25 cellular contexts compared by ENCODE assay signal in genomic region chrX:138708268-138708667, GRCh38. TPM values are rescaled to one million over a fixed set of nuclear protein-coding genes. Genes with fewer than 3 reads are reported as not detected.
"Had no signal": no experiment of that assay in that cellular context is flagged by ENCODE, and none has a peak within 500 bp of the region (broad histone marks: within the 10 kb centered on the region; RNA-seq: fewer than 3 reads in every experiment).

No MANE protein-coding gene starts in this region.

- H3K36me3 ChIP-seq: breast epithelium had no signal

- H2AFZ ChIP-seq: PC-9 had no signal

- H3K27ac ChIP-seq: breast epithelium, PC-9 had no signal

- H3K36me3 Mint-ChIP-seq: activated CD4-positive, alpha-beta memory T cell treated with anti-CD3 and anti-CD28 coated beads for 36 hours; activated naive CD4-positive, alpha-beta T cell treated with anti-CD3 and anti-CD28 coated beads, Interleukin-2, amount 10 ng/mL, durations not matched to agents 7 days and 5 days; activated naive CD8-positive, alpha-beta T cell treated with anti-CD3 and anti-CD28 coated beads for 36 hours; IgD-negative memory B cell had no signal

- H3K4me3 Mint-ChIP-seq: activated B cell treated with CpG ODN at 0.5 μM for 24 hours; activated CD4-positive, alpha-beta memory T cell treated with anti-CD3 and anti-CD28 coated beads for 36 hours; activated CD4-positive, alpha-beta T cell treated with anti-CD3 and anti-CD28 coated beads, Interleukin-2, amount 10 ng/mL, durations not matched to agents 7 days and 5 days; activated naive CD4-positive, alpha-beta T cell treated with anti-CD3 and anti-CD28 coated beads, Interleukin-2, amount 10 ng/mL, durations not matched to agents 7 days and 5 days; activated naive CD8-positive, alpha-beta T cell treated with anti-CD3 and anti-CD28 coated beads for 36 hours; activated T-cell treated with anti-CD3 and anti-CD28 coated beads, Interleukin-2, amount 50 U/mL, for 72 hours; IgD-negative memory B cell; T-helper 17 cell had no signal

- H3K4me1 ChIP-seq: breast epithelium had no signal

- H3K9me3 ChIP-seq: breast epithelium had no signal

- DNase-seq: activated B cell treated with CpG ODN at 0.5 μM for 24 hours; activated CD4-positive, alpha-beta memory T cell treated with anti-CD3 and anti-CD28 coated beads for 36 hours; activated CD4-positive, alpha-beta T cell treated with anti-CD3 and anti-CD28 coated beads for 1 hour; activated CD4-positive, alpha-beta T cell treated with anti-CD3 and anti-CD28 coated beads, Interleukin-2, amount 10 ng/mL, durations not matched to agents 7 days and 5 days; activated CD8-positive, alpha-beta memory T cell treated with anti-CD3 and anti-CD28 coated beads for 24 hours; activated gamma-delta T cell treated with Interleukin-2 at 50 U/mL for 16 hours; activated naive CD4-positive, alpha-beta T cell treated with anti-CD3 and anti-CD28 coated beads, Interleukin-2, amount 10 ng/mL, durations not matched to agents 7 days and 5 days; activated naive CD8-positive, alpha-beta T cell treated with anti-CD3 and anti-CD28 coated beads for 36 hours; activated T-cell treated with anti-CD3 and anti-CD28 coated beads for 4 hours; activated T-cell treated with anti-CD3 and anti-CD28 coated beads, Interleukin-2, amount 50 U/mL, for 72 hours; central memory CD4-positive, alpha-beta T cell; MM.1S; NCI-H1105; NCI-H1436; NCI-H1694 treated with DMSO at 0.1 percent for 48 hours; NCI-H2029 treated with DMSO at 0.1 percent for 48 hours; NCI-H446; NCI-H524; PC-9; SIG-M5; T-helper 17 cell; T-helper 9 cell had no signal

- H3K27ac Mint-ChIP-seq: activated B cell treated with CpG ODN at 0.5 μM for 24 hours; activated CD4-positive, alpha-beta memory T cell treated with anti-CD3 and anti-CD28 coated beads for 36 hours; activated CD4-positive, alpha-beta T cell treated with anti-CD3 and anti-CD28 coated beads, Interleukin-2, amount 10 ng/mL, durations not matched to agents 7 days and 5 days; activated naive CD4-positive, alpha-beta T cell treated with anti-CD3 and anti-CD28 coated beads, Interleukin-2, amount 10 ng/mL, durations not matched to agents 7 days and 5 days; activated naive CD8-positive, alpha-beta T cell treated with anti-CD3 and anti-CD28 coated beads for 36 hours; activated T-cell treated with anti-CD3 and anti-CD28 coated beads, Interleukin-2, amount 50 U/mL, for 72 hours; activated T-helper 2 cell treated with anti-CD3 and anti-CD28 coated beads, Interferon-gamma antibody, Interleukin-2, Interleukin-4, amounts not matched to agents 10 μg/mL and 5 μg/mL and 100 μg/mL, durations not matched to agents 14 hours and 24 hours and 36 hours; IgD-negative memory B cell; T-helper 17 cell had no signal

- H3K4me1 Mint-ChIP-seq: activated CD4-positive, alpha-beta T cell treated with anti-CD3 and anti-CD28 coated beads, Interleukin-2, amount 10 ng/mL, durations not matched to agents 7 days and 5 days; activated naive CD4-positive, alpha-beta T cell treated with anti-CD3 and anti-CD28 coated beads, Interleukin-2, amount 10 ng/mL, durations not matched to agents 7 days and 5 days; activated naive CD8-positive, alpha-beta T cell treated with anti-CD3 and anti-CD28 coated beads for 36 hours; T-helper 17 cell had no signal

- ATAC-seq: activated T-cell treated with anti-CD3 and anti-CD28 coated beads, Interleukin-2, amount 50 U/mL, for 72 hours; T-helper 17 cell had no signal

- H3K4me2 ChIP-seq: PC-9 had no signal

- H3K9me3 Mint-ChIP-seq: activated B cell treated with CpG ODN at 0.5 μM for 24 hours; activated CD4-positive, alpha-beta memory T cell treated with anti-CD3 and anti-CD28 coated beads for 36 hours; activated CD4-positive, alpha-beta T cell treated with anti-CD3 and anti-CD28 coated beads, Interleukin-2, amount 10 ng/mL, durations not matched to agents 7 days and 5 days; activated naive CD4-positive, alpha-beta T cell treated with anti-CD3 and anti-CD28 coated beads, Interleukin-2, amount 10 ng/mL, durations not matched to agents 7 days and 5 days; activated naive CD8-positive, alpha-beta T cell treated with anti-CD3 and anti-CD28 coated beads for 36 hours; activated T-cell treated with anti-CD3 and anti-CD28 coated beads, Interleukin-2, amount 50 U/mL, for 72 hours; activated T-helper 2 cell treated with anti-CD3 and anti-CD28 coated beads, Interferon-gamma antibody, Interleukin-2, Interleukin-4, amounts not matched to agents 10 μg/mL and 5 μg/mL and 100 μg/mL, durations not matched to agents 14 hours and 24 hours and 36 hours had no signal

- H3K4me3 ChIP-seq: breast epithelium, PC-9 had no signal

RNA-seq across cellular contexts. Expression of gene FGF13, which starts 3.2 kb away (rescaled TPM):
- total RNA-seq: activated B cell treated with CpG ODN at 0.5 μM for 24 hours; activated CD4-positive, alpha-beta memory T cell treated with anti-CD3 and anti-CD28 coated beads for 36 hours; activated CD4-positive, alpha-beta T cell treated with anti-CD3 and anti-CD28 coated beads, Interleukin-2, amount 10 ng/mL, durations not matched to agents 7 days and 5 days; activated naive CD8-positive, alpha-beta T cell treated with anti-CD3 and anti-CD28 coated beads for 36 hours; activated T-cell treated with anti-CD3 and anti-CD28 coated beads, Interleukin-2, amount 50 U/mL, for 72 hours; activated T-helper 2 cell treated with anti-CD3 and anti-CD28 coated beads, Interferon-gamma antibody, Interleukin-2, Interleukin-4, amounts not matched to agents 10 μg/mL and 5 μg/mL and 100 μg/mL, durations not matched to agents 14 hours and 24 hours and 36 hours; T-helper 17 cell had no signal
